In genomic region chr11:4093519-4094347, GRCh38 we compare ENCODE assay signal across 8 cellular contexts. TPM values are rescaled to one million over a fixed set of nuclear protein-coding genes. Genes with fewer than 3 reads are reported as not detected.
DNase-seq lines count a peak whose midpoint lies in the region; FAIRE-seq and TF ChIP-seq lines count a peak whose summit lies in the region.

No MANE protein-coding gene starts in this region.

- FAIRE-seq in GM12891 (lab: Jason Lieb, UNC) = peak; percentile 51
- FAIRE-seq in HTR-8/SVneo (lab: Jason Lieb, UNC) = no peak

- TF ChIP-seq POLR2A in GM12891 (IDR thresholded peaks at IDR 0.05; ENCODE audit: low read depth, low read length) = no peak

- intact Hi-C loops in colonic mucosa (cut with DNase I) = no loop called here

- H3K27ac ChIP-seq in colonic mucosa = peak overlapping the region; percentile 82

- H3K27me3 ChIP-seq in colonic mucosa (no peaks in the 10 kb centered on the region), mucosa of stomach (ENCODE audit: control insufficient read depth, insufficient read depth, low read length) (no peaks in the 10 kb centered on the region)

- no peak for DNase-seq in GM12891 (ENCODE audit: insufficient read length, low spot score)
- DNase-seq in NCI-H146 treated with DMSO at 0.1 percent for 48 hours (lab: John Stamatoyannopoulos, UW; ENCODE audit: unreplicated experiment) = peak; percentile 48
- DNase-seq in colonic mucosa = peak; percentile 30
- no peak for DNase-seq in HTR-8/SVneo (ENCODE audit: insufficient read length, low spot score)
- DNase-seq in stimulated activated CD4-positive, alpha-beta T cell treated with anti-CD3 and anti-CD28 coated beads, Interleukin-12 subunit alpha, Interleukin-12 subunit beta, amount 100 ng/mL, for 4 hours = no peak
- no peak for DNase-seq in HK-2 (ENCODE audit: unreplicated experiment)
- no peak for DNase-seq in stimulated activated naive CD4-positive, alpha-beta T cell (lab: John Stamatoyannopoulos, UW)

- no peak for TF ChIP-seq CTCF in colonic mucosa (IDR thresholded peaks at IDR 0.05)

- no peaks in the 10 kb centered on the region for H3K36me3 ChIP-seq in colonic mucosa
- H3K36me3 ChIP-seq in mucosa of stomach (ENCODE audit: control insufficient read depth, insufficient read depth, low read length) = peaks cover 4% of the 10 kb centered on the region

- H3K9ac ChIP-seq in colonic mucosa (ENCODE audit: low read depth in 2 of 2, low read length in 2 of 2) (peak overlapping the region; percentile 89 to 91), mucosa of stomach (ENCODE audit: low read length) (peak overlapping the region; percentile 97)

- H3K4me3 ChIP-seq in colonic mucosa = peak overlapping the region; percentile 83
- H3K4me3 ChIP-seq in mucosa of stomach (ENCODE audit: low read length) = peak overlapping the region; percentile 89

- H3K4me1 ChIP-seq in colonic mucosa = no peaks in the 10 kb centered on the region
- peaks cover 17% of the 10 kb centered on the region for H3K4me1 ChIP-seq in mucosa of stomach (ENCODE audit: control insufficient read depth, insufficient read depth, low read length)

- H3K9me3 ChIP-seq in colonic mucosa (no peaks in the 10 kb centered on the region), mucosa of stomach (ENCODE audit: control insufficient read depth, low read length) (no peaks in the 10 kb centered on the region)

TF ChIP-seq in GM12891, 5 proteins besides CTCF, POLR2A, EP300 and RAD21:
- TF ChIP-seq POLR2AphosphoS5 (IDR thresholded peaks at IDR 0.05; ENCODE audit: low read depth, low read length) (no peak), POU2F2 (IDR thresholded peaks at IDR 0.05; ENCODE audit: low read depth, low read length) (no peak), SPI1 (IDR thresholded peaks at IDR 0.05; ENCODE audit: low read depth, low read length) (no peak), PAX5 (IDR thresholded peaks at IDR 0.05; ENCODE audit: insufficient read depth, low read length, severe bottlenecking) (no peak), TAF1 (IDR thresholded peaks at IDR 0.05; ENCODE audit: low read depth, low read length) (no peak)

RNA-seq across cellular contexts. Expression of gene RRM1, which starts 0.9 kb away (rescaled TPM):
- polyA plus RNA-seq in GM12891 (2012; ENCODE audit: low read depth, missing spikeins) = 90.9 TPM
- total RNA-seq in colonic mucosa = 100 to 1,000 TPM in 1 of 2 donors, 10 to 100 TPM in 1; 50.7 to 108 TPM

Comparison
In these comparisons a context has a peak if more than half of its experiments do, and no peak if none do; other contexts are left out.
1. DNase-seq: peak in NCI-H146 treated with DMSO at 0.1 percent for 48 hours (single experiment) and colonic mucosa (single experiment); none in GM12891 (single experiment), HTR-8/SVneo (single experiment), stimulated activated CD4-positive, alpha-beta T cell treated with anti-CD3 and anti-CD28 coated beads, Interleukin-12 subunit alpha, Interleukin-12 subunit beta, amount 100 ng/mL, for 4 hours (single experiment), HK-2 (single experiment) and stimulated activated naive CD4-positive, alpha-beta T cell (0 of 6).